Comparison of ENCODE assay signal across 8 cellular contexts in genomic region chr10:120600871-120601644, GRCh38.
DNase-seq lines count a peak whose midpoint lies in the region; ATAC-seq and TF ChIP-seq lines count a peak whose summit lies in the region.
"Had no signal": no experiment of that assay in that cellular context is flagged by ENCODE, and none has a peak within 500 bp of the region (broad histone marks: within the 10 kb centered on the region; RNA-seq: fewer than 3 reads in every experiment).

No MANE protein-coding gene starts in this region.

- H3K9me3 Mint-ChIP-seq in chondrocyte (ENCODE audit: low read depth) = peaks cover 10% of the 10 kb centered on the region

- H3K9me3 ChIP-seq in thyroid gland = no peaks in the 10 kb centered on the region
- H3K9me3 ChIP-seq: HAP-1 had no signal

- H3K27ac Mint-ChIP-seq in chondrocyte (ENCODE audit: unreplicated experiment) = no peak overlapping the region

- H3K4me1 ChIP-seq in thyroid gland = no peaks in the 10 kb centered on the region

- no peaks in the 10 kb centered on the region for H3K4me1 Mint-ChIP-seq in chondrocyte (ENCODE audit: low read depth)

- H3K27me3 Mint-ChIP-seq in chondrocyte (ENCODE audit: low read depth) = no peaks in the 10 kb centered on the region

- WGBS in thyroid gland, 2 donors = 79 to 89% methylated on average over 12 of the region's 12 CpGs

- ATAC-seq in GM18867 (IDR thresholded peaks at IDR 0.05; ENCODE audit: unreplicated experiment) (peak; percentile 48), GM18868 (IDR thresholded peaks at IDR 0.05; ENCODE audit: unreplicated experiment) (no peak)

- no peaks in the 10 kb centered on the region for H3K27me3 ChIP-seq in thyroid gland

- no peaks in the 10 kb centered on the region for H3K36me3 ChIP-seq in thyroid gland
- H3K36me3 ChIP-seq: HAP-1 had no signal

- DNase-seq in HT1080 (ENCODE audit: low read depth) (peak; percentile 88), chondrocyte (ENCODE audit: low spot score) (no peak), pons (ENCODE audit: low spot score) (peak; percentile 42), thyroid gland (no peak), NCI-H1417 (lab: John Stamatoyannopoulos, UW) (no peak)

- TF ChIP-seq POLR2A in thyroid gland (IDR thresholded peaks at IDR 0.05) = no peak

- no peak overlapping the region for H3K4me3 ChIP-seq in thyroid gland (replicated peaks in 1 of 3)
- H3K4me3 ChIP-seq: HAP-1 had no signal

- no peaks in the 10 kb centered on the region for H3K36me3 Mint-ChIP-seq in chondrocyte (ENCODE audit: low read depth)

- H3K27ac ChIP-seq in thyroid gland = no peak overlapping the region

- peak; percentile 47 for TF ChIP-seq CTCF in chondrocyte (IDR thresholded peaks at IDR 0.05)
- TF ChIP-seq CTCF in thyroid gland (IDR thresholded peaks at IDR 0.05) = no peak

- intact Hi-C loops in thyroid gland (cut with DNase I) = no loop called here

- H3K4me3 Mint-ChIP-seq in chondrocyte (ENCODE audit: unreplicated experiment) = no peak overlapping the region

Comparison
In these comparisons a context has a peak if more than half of its experiments do, and no peak if none do; other contexts are left out.
1. DNase-seq: peak in HT1080 (single experiment) and pons (single experiment); none in chondrocyte (single experiment), thyroid gland (0 of 2) and NCI-H1417 (0 of 3).